ENCODE assay signal across 22 cellular contexts in genomic region chr4:185915817-185916216, GRCh38.
"Had no signal": no experiment of that assay in that cellular context is flagged by ENCODE, and none has a peak within 500 bp of the region (broad histone marks: within the 10 kb centered on the region; RNA-seq: fewer than 3 reads in every experiment).

No MANE protein-coding gene starts in this region.

- H3K4me2 ChIP-seq: neural progenitor cell had no signal

- H3K4me1 ChIP-seq: colonic mucosa, gastrocnemius medialis, neural progenitor cell, parathyroid adenoma, psoas muscle, right lobe of liver, testis had no signal

- H3K79me2 ChIP-seq: parathyroid adenoma had no signal

- DNase-seq: colonic mucosa; effector CD4-positive, alpha-beta T cell; endodermal cell; gastrocnemius medialis; immature natural killer cell; kidney; left cardiac atrium; left ventricle myocardium superior; mesenchymal stem cell; midbrain; psoas muscle; right lobe of liver; stimulated activated CD4-positive, alpha-beta T cell treated with anti-CD3 and anti-CD28 coated beads, Interleukin-2, amount 100 ng/mL, for 24 hours; stimulated activated CD4-positive, alpha-beta T cell treated with anti-CD3 and anti-CD28 coated beads, Interleukin-4, amount 100 ng/mL, for 4 hours; stimulated activated naive B cell treated with anti-CD40 and anti-IgM and Interleukin-4, amounts not matched to agents 10 μg/mL and 1 μg/mL and 100 μg/mL, for 72 hours; stimulated activated naive CD8-positive, alpha-beta T cell treated with anti-CD3 and anti-CD28 coated beads, Interleukin-15, amount 100 ng/mL, for 72 hours; testis had no signal

- ATAC-seq: gastrocnemius medialis; left cardiac atrium; left ventricle myocardium superior; natural killer cell treated with Interleukin-12 subunit alpha and Interleukin-12 subunit beta and Interleukin-15 and Interleukin-18, amount 100 ng/mL, for 72 hours; psoas muscle; right lobe of liver; stimulated activated naive B cell treated with anti-CD40 and anti-IgM and Interleukin-4, amounts not matched to agents 10 μg/mL and 1 μg/mL and 100 μg/mL, for 72 hours; stimulated activated naive CD8-positive, alpha-beta T cell treated with anti-CD3 and anti-CD28 coated beads, Interleukin-15, amount 100 ng/mL, for 72 hours had no signal

- H3K36me3 ChIP-seq: colonic mucosa, gastrocnemius medialis, neural progenitor cell, right lobe of liver, tibial nerve had no signal

- H2AFZ ChIP-seq: neural progenitor cell, parathyroid adenoma had no signal

- H3K9me3 ChIP-seq: colonic mucosa, gastrocnemius medialis, psoas muscle, right lobe of liver, testis, tibial nerve had no signal

- FAIRE-seq: kidney had no signal

- H3K27me3 ChIP-seq: colonic mucosa, neural progenitor cell, right lobe of liver, testis, tibial nerve had no signal

- H3K9ac ChIP-seq: neural progenitor cell, parathyroid adenoma had no signal

- H3K4me3 ChIP-seq: colonic mucosa, gastrocnemius medialis, lung, neural progenitor cell, psoas muscle, right lobe of liver, testis, tibial nerve had no signal

- H3K27ac ChIP-seq: colonic mucosa, gastrocnemius medialis, neural progenitor cell, parathyroid adenoma, psoas muscle, right lobe of liver, testis, tibial nerve had no signal
